ENCODE assay signal across 23 cellular contexts in the genomic region with DNA sequence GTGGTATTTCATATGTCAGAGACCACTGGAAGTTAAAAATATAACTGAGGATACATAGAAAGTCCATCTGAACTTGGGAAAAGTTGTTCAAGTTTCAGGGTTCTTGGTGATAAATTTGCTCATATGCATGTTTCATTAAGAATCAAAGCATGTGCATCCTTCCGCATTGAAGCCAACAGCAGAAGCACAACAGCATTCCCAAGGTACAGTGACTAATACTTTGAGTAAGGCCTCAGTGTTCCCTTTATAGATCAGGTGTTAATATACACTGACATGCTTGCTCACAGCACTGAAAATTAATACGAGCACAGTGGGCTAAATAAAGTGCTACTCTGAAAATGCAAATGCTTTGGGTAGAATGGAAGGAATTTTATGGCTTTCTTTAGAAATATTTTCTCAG.
DNase-seq lines count a peak whose midpoint lies in the region; ATAC-seq lines count a peak whose summit lies in the region.
"Had no signal": no experiment of that assay in that cellular context is flagged by ENCODE, and none has a peak within 500 bp of the region (broad histone marks: within the 10 kb centered on the region; RNA-seq: fewer than 3 reads in every experiment).

No MANE protein-coding gene starts in this region.

- no peak overlapping the region for H3K27ac Mint-ChIP-seq in effector memory CD8-positive, alpha-beta T cell
- H3K27ac Mint-ChIP-seq in activated naive CD4-positive, alpha-beta T cell treated with anti-CD3 and anti-CD28 coated beads, Interleukin-2, amount 50 U/mL, for 72 hours = no peak overlapping the region
- H3K27ac Mint-ChIP-seq: CD4-positive, alpha-beta memory T cell; HFFc6 had no signal

- no peaks in the 10 kb centered on the region for H3K27me3 Mint-ChIP-seq in effector memory CD8-positive, alpha-beta T cell
- H3K27me3 Mint-ChIP-seq: CD4-positive, alpha-beta memory T cell had no signal

- H3K4me3 Mint-ChIP-seq in effector memory CD8-positive, alpha-beta T cell = no peak overlapping the region
- H3K4me3 Mint-ChIP-seq: CD4-positive, alpha-beta memory T cell; HFFc6 had no signal

- H3K9me3 Mint-ChIP-seq in effector memory CD8-positive, alpha-beta T cell = peaks cover 19 to 32% of the 10 kb centered on the region in 2 donors
- H3K9me3 Mint-ChIP-seq in activated naive CD4-positive, alpha-beta T cell treated with anti-CD3 and anti-CD28 coated beads, Interleukin-2, amount 50 U/mL, for 72 hours = peaks cover 12 to 22% of the 10 kb centered on the region in 2 donors
- H3K9me3 Mint-ChIP-seq: HFFc6 had no signal

- peak; percentile 15 for DNase-seq in ELR (ENCODE audit: low read depth)
- DNase-seq in M059J (ENCODE audit: low read depth) = peak; percentile 12
- peak; percentile 42 for DNase-seq in dermis blood vessel endothelial cell
- DNase-seq in myocyte (ENCODE audit: low read depth) = peak; percentile 8
- DNase-seq in effector memory CD8-positive, alpha-beta T cell = no peak
- DNase-seq in activated naive CD4-positive, alpha-beta T cell treated with anti-CD3 and anti-CD28 coated beads, Interleukin-2, amount 50 U/mL, for 72 hours (ENCODE audit: low spot score in 2 of 2) = no peak
- DNase-seq: C1 segment of cervical spinal cord; CD4-positive, alpha-beta memory T cell; COR-L47; DMS53; GDM1; GOT3; HFFc6; Karpas-422; MG63; NCI-H2029; NCI-H446; NCI-H524 treated with DMSO at 0.1 percent for 48 hours; NCI-H774; SK-N-SH had no signal

- no peaks in the 10 kb centered on the region for H3K4me1 Mint-ChIP-seq in effector memory CD8-positive, alpha-beta T cell (ENCODE audit: low read depth in 2 of 2)
- H3K4me1 Mint-ChIP-seq: CD4-positive, alpha-beta memory T cell had no signal

- no peak for ATAC-seq in HG03460 (IDR thresholded peaks at IDR 0.05; ENCODE audit: unreplicated experiment)
- no peak for ATAC-seq in HG02852 (IDR thresholded peaks at IDR 0.05; ENCODE audit: unreplicated experiment)
- ATAC-seq in effector memory CD8-positive, alpha-beta T cell (replicated peaks) = no peak
- ATAC-seq in activated naive CD4-positive, alpha-beta T cell treated with anti-CD3 and anti-CD28 coated beads, Interleukin-2, amount 50 U/mL, for 72 hours = no peak
- ATAC-seq: GM12878 had no signal

- H3K36me3 Mint-ChIP-seq in effector memory CD8-positive, alpha-beta T cell (ENCODE audit: insufficient read depth) = no peaks in the 10 kb centered on the region
- H3K36me3 Mint-ChIP-seq in activated naive CD4-positive, alpha-beta T cell treated with anti-CD3 and anti-CD28 coated beads, Interleukin-2, amount 50 U/mL, for 72 hours = no peaks in the 10 kb centered on the region
- H3K36me3 Mint-ChIP-seq: CD4-positive, alpha-beta memory T cell had no signal

Comparison
In these comparisons a context has a peak if more than half of its experiments do, and no peak if none do; other contexts are left out.
1. DNase-seq: peak in ELR (single experiment), M059J (single experiment), dermis blood vessel endothelial cell (single experiment) and myocyte (single experiment); none in effector memory CD8-positive, alpha-beta T cell (0 of 3) and activated naive CD4-positive, alpha-beta T cell treated with anti-CD3 and anti-CD28 coated beads, Interleukin-2, amount 50 U/mL, for 72 hours (0 of 2).